ENCODE assay signal across 8 cellular contexts in the genomic region with DNA sequence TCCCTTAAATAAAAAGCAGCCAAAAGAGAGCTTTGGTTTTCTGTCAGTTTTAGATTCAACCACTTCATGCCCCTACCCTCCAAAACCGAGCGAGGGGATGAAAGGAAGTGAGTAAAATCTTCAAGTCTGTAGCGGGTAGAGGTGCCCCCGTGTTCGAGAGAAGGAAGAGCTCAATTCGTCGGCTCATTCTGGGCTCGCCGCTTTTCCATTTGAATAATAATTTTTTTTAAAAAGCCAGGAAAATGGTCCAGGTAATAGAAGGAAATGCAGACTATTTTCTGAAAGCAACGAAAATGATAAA.
DNase-seq lines count a peak whose midpoint lies in the region; ATAC-seq and TF ChIP-seq lines count a peak whose summit lies in the region.

No MANE protein-coding gene starts in this region.

- no peak for TF ChIP-seq CTCF in DND-41 (IDR thresholded peaks at IDR 0.05; ENCODE audit: borderline replicate concordance, extremely low read depth, low read length, poor library complexity, severe bottlenecking)
- no peak for TF ChIP-seq CTCF in Loucy (conservative IDR thresholded peaks at IDR 0.05; ENCODE audit: low read length)

- H3K4me3 ChIP-seq in DND-41 (ENCODE audit: low read depth in 1 of 2, low read length in 2 of 2) (peak overlapping the region; percentile 90 to 93), Loucy (ENCODE audit: low read length, poor library complexity, severe bottlenecking) (peak overlapping the region; percentile 79), neuronal stem cell (ENCODE audit: low read length in 2 of 2) (peak overlapping the region; percentile 79 to 93)

- peaks cover 50% of the 10 kb centered on the region for H4K20me1 ChIP-seq in DND-41 (ENCODE audit: insufficient read depth, low read length)
- H4K20me1 ChIP-seq in Loucy (ENCODE audit: insufficient read depth, low read length, poor library complexity, severe bottlenecking), result peaks cover 58% of the 10 kb centered on the region

- peaks cover 7% of the 10 kb centered on the region; the same call in 1 of the 2 replicates for H3F3A ChIP-seq in Loucy (ENCODE audit: low read depth)

- no peaks in the 10 kb centered on the region for H3K9me2 ChIP-seq in Loucy (replicated peaks; ENCODE audit: low read depth, low read length)

- H2BK15ac ChIP-seq in neuronal stem cell (ENCODE audit: low read length), result no peak overlapping the region

- peaks cover 34 to 46% of the 10 kb centered on the region in 2 donors for H3K4me1 Mint-ChIP-seq in effector memory CD8-positive, alpha-beta T cell (ENCODE audit: low read depth in 2 of 2)

- peaks cover 2% of the 10 kb centered on the region for H3K79me1 ChIP-seq in neuronal stem cell (ENCODE audit: low read depth, low read length)

- H3K9me3 Mint-ChIP-seq in effector memory CD8-positive, alpha-beta T cell, result no peaks in the 10 kb centered on the region

- H3K27me3 Mint-ChIP-seq in effector memory CD8-positive, alpha-beta T cell, result no peaks in the 10 kb centered on the region

- H3K36me3 Mint-ChIP-seq in effector memory CD8-positive, alpha-beta T cell (ENCODE audit: insufficient read depth), result peaks cover 30% of the 10 kb centered on the region

- peak overlapping the region; percentile 92 for H3K27ac ChIP-seq in DND-41 (ENCODE audit: low read length)
- no peak overlapping the region for H3K27ac ChIP-seq in neuronal stem cell (replicated peaks; ENCODE audit: low read length)

- H3K4me1 ChIP-seq in DND-41 (ENCODE audit: insufficient read depth, low read length) (peaks cover 57% of the 10 kb centered on the region), Loucy (ENCODE audit: insufficient read depth, low read length, poor library complexity, severe bottlenecking) (peaks cover 56% of the 10 kb centered on the region), neuronal stem cell (ENCODE audit: control insufficient read depth in 2 of 2, insufficient read depth in 1 of 2, low read depth in 1 of 2, low read length in 2 of 2) (peaks cover 15 to 41% of the 10 kb centered on the region in 2 donors)

- peak overlapping the region; percentile 86; the same call in 1 of the 2 replicates for H2AFZ ChIP-seq in DND-41 (ENCODE audit: low read depth, low read length)
- no peak overlapping the region for H2AFZ ChIP-seq in Loucy (ENCODE audit: low read length)
- H2AFZ ChIP-seq in neuronal stem cell (ENCODE audit: low read length), result no peak overlapping the region

- H3K9ac ChIP-seq in DND-41 (ENCODE audit: low read depth, low read length), result peak overlapping the region; percentile 96
- peak overlapping the region; percentile 93 for H3K9ac ChIP-seq in Loucy (ENCODE audit: low read depth, low read length, poor library complexity, severe bottlenecking)
- no peak overlapping the region for H3K9ac ChIP-seq in neuronal stem cell (ENCODE audit: low read depth, low read length, poor library complexity)

- peaks cover 64% of the 10 kb centered on the region for H3K79me2 ChIP-seq in DND-41 (ENCODE audit: insufficient read depth, low read length)
- peaks cover 61% of the 10 kb centered on the region for H3K79me2 ChIP-seq in Loucy (ENCODE audit: insufficient read depth, low read length)

- H2BK12ac ChIP-seq in neuronal stem cell (ENCODE audit: low read length), result no peak overlapping the region

- no CpG with 5 or more reads among the region's 10 CpGs for WGBS in neuronal stem cell (ENCODE audit: extremely low coverage in 2 of 2, insufficient read length in 2 of 2, insufficient replicate concordance in 1 of 2), 2 donors

- H4K91ac ChIP-seq in neuronal stem cell (ENCODE audit: low read depth, low read length, poor library complexity), result no peak overlapping the region

- peak overlapping the region; percentile 90 to 99 for H3K4me3 Mint-ChIP-seq in effector memory CD8-positive, alpha-beta T cell

- peak overlapping the region; percentile 94 to 99 for H3K27ac Mint-ChIP-seq in effector memory CD8-positive, alpha-beta T cell

- no peak overlapping the region for H2BK120ac ChIP-seq in neuronal stem cell (ENCODE audit: low read depth, low read length)

- ATAC-seq in DND-41 (ENCODE audit: insufficient read depth, low read depth), result peak; percentile 43
- no peak for ATAC-seq in effector memory CD8-positive, alpha-beta T cell (replicated peaks)

- peak overlapping the region; percentile 80 for H3K4me2 ChIP-seq in DND-41 (ENCODE audit: insufficient read depth, low read length)
- peak overlapping the region; percentile 95 for H3K4me2 ChIP-seq in Loucy (ENCODE audit: low read depth, low read length, poor library complexity, severe bottlenecking)
- H3K4me2 ChIP-seq in neuronal stem cell (ENCODE audit: insufficient read depth, low read length, poor library complexity, severe bottlenecking), result peak overlapping the region; percentile 99

- H3K9me3 ChIP-seq in DND-41 (ENCODE audit: insufficient read depth, low read length, severe bottlenecking), result no peaks in the 10 kb centered on the region
- no peaks in the 10 kb centered on the region for H3K9me3 ChIP-seq in Loucy (ENCODE audit: insufficient read depth, low read depth, low read length)
- no peaks in the 10 kb centered on the region for H3K9me3 ChIP-seq in neuronal stem cell (replicated peaks in 1 of 2; ENCODE audit: control insufficient read depth in 2 of 2, insufficient read depth in 1 of 2, low read depth in 1 of 2, low read length in 2 of 2)

- no peak overlapping the region for H3K23ac ChIP-seq in neuronal stem cell (ENCODE audit: low read depth, low read length, poor library complexity)

- DNase-seq in DND-41 (peak; percentile 56), neuronal stem cell (ENCODE audit: low spot score) (no peak), ecto neural progenitor cell (ENCODE audit: low spot score) (no peak), RPMI8226 (no peak), NCI-H2029 treated with DMSO at 0.1 percent for 48 hours (lab: John Stamatoyannopoulos, UW) (no peak)
- peak; percentile 18 to 35 (median 23) for DNase-seq in effector memory CD8-positive, alpha-beta T cell
- DNase-seq in activated naive CD4-positive, alpha-beta T cell treated with anti-CD3 and anti-CD28 coated beads, Interleukin-2, amount 50 U/mL, for 16 hours, result no peak

- no peaks in the 10 kb centered on the region for H3K27me3 ChIP-seq in DND-41 (ENCODE audit: insufficient read depth, low read length, poor library complexity)
- H3K27me3 ChIP-seq in Loucy (ENCODE audit: insufficient read depth, low read length, poor library complexity, severe bottlenecking), result peaks cover 5% of the 10 kb centered on the region
- H3K27me3 ChIP-seq in neuronal stem cell (ENCODE audit: control insufficient read depth in 3 of 3, insufficient read depth in 3 of 3, low read depth in 1 of 3, low read length in 3 of 3), result peaks cover 0 to 12% (median 0%) of the 10 kb centered on the region in 3 experiments

- no peak overlapping the region for H4K8ac ChIP-seq in neuronal stem cell (ENCODE audit: low read depth, low read length)

- no peak overlapping the region for H2AK5ac ChIP-seq in neuronal stem cell (ENCODE audit: low read depth, low read length)

- no peak overlapping the region for H3K18ac ChIP-seq in neuronal stem cell (ENCODE audit: low read length)

- H2BK5ac ChIP-seq in neuronal stem cell (ENCODE audit: low read length), result no peak overlapping the region

- H3K4ac ChIP-seq in neuronal stem cell (ENCODE audit: low read length), result no peak overlapping the region

- no peak overlapping the region for H3K14ac ChIP-seq in neuronal stem cell (ENCODE audit: low read length)

- H3K36me3 ChIP-seq in DND-41 (ENCODE audit: insufficient read depth, low read length) (peaks cover 18% of the 10 kb centered on the region), Loucy (ENCODE audit: insufficient read depth, low read length) (peaks cover 5% of the 10 kb centered on the region; the same call in 1 of the 2 replicates), neuronal stem cell (replicated peaks in 1 of 2; ENCODE audit: control insufficient read depth in 2 of 2, insufficient read depth in 2 of 2, low read length in 2 of 2) (peaks cover 0 to 29% of the 10 kb centered on the region in 2 donors)

Comparison
In these comparisons a context has a peak if more than half of its experiments do, and no peak if none do; other contexts are left out.
1. DNase-seq: peak in DND-41 (single experiment) and effector memory CD8-positive, alpha-beta T cell (3 of 3); none in neuronal stem cell (single experiment), ecto neural progenitor cell (single experiment), RPMI8226 (single experiment), NCI-H2029 treated with DMSO at 0.1 percent for 48 hours (single experiment) and activated naive CD4-positive, alpha-beta T cell treated with anti-CD3 and anti-CD28 coated beads, Interleukin-2, amount 50 U/mL, for 16 hours (single experiment).
2. Peak in every context shown above with its lines, with median percentiles within 50 percentile points of each other: H3K4me2 ChIP-seq and H3K4me3 ChIP-seq.